Comparison of ENCODE assay signal across 1 cellular context in the genomic region with DNA sequence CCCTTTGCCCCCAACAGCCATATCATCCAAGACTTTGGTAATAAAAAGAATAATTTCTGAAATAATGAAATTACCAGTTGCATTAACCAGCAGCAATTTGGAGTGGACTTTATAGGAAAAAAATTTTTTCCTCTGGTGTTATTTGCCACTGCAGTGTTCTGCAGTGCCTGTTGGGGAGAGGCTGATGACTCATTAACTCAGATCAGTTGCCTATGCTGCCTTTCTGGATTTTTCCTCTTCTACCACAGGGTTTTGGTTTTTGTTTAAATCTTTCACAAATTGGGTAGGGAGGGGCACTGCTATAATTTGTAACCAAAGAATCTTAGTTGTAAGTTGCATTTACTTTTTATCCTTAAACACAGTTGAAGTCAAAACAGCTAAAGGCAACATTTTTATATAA.
A peak's percentile ranks its signal among the peaks of the same experiment; 100 is the strongest.
TF ChIP-seq lines count a peak whose summit lies in the region.

No MANE protein-coding gene starts in this region.

TF ChIP-seq in IMR-90, 13 proteins besides CTCF, POLR2A, EP300 and RAD21:
- peak; percentile 76; the same call in 1 of the 2 replicates for TF ChIP-seq FOS (IDR thresholded peaks at IDR 0.05; ENCODE audit: low read depth, low read length)
- no peak for TF ChIP-seq MAZ (IDR thresholded peaks at IDR 0.05; ENCODE audit: borderline replicate concordance, low read depth, low read length)
